ENCODE assay signal across 9 cellular contexts in the genomic region with DNA sequence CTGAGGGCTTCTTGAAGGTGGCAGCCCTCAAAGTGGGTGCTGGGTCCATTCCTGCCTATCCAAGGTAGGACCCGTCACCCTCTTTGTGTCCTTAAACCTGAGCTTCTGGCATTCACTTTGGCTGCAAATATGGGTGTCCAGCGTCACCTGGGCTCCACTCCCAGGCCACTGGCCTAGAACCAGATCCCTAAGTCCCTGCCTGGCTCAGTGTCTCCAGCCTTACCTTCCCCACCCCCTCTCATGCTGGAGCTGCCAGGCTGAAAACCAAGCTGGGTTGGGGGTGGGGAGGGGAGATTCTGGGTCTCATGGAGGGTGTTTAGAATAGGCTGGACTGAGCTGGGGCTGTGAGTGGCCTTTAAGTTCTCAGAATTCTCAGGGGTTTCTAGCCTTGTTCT. TPM values are rescaled to one million over a fixed set of nuclear protein-coding genes. Genes with fewer than 3 reads are reported as not detected.
A peak's percentile ranks its signal among the peaks of the same experiment; 100 is the strongest.
DNase-seq lines count a peak whose midpoint lies in the region; ATAC-seq, FAIRE-seq and TF ChIP-seq lines count a peak whose summit lies in the region.
"Had no signal": no experiment of that assay in that cellular context is flagged by ENCODE, and none has a peak within 500 bp of the region (broad histone marks: within the 10 kb centered on the region; RNA-seq: fewer than 3 reads in every experiment).

No MANE protein-coding gene starts in this region.

- in situ Hi-C loops in GM23248 (cut with MboI), result no loop called here
- in situ Hi-C loops in K562 (cut with MboI), result no loop called here

- intact Hi-C loops in K562 (cut with micrococcal nuclease), result loop anchor here (2.0 kb wide), 1 partner anchor 14 kb away; no protein-coding TSS in a partner anchor

- FAIRE-seq in K562 (lab: Jason Lieb, UNC), result no peak

- peak overlapping the region; percentile 70 for H3K4me2 ChIP-seq in GM23248 (ENCODE audit: unreplicated experiment)
- H3K4me2 ChIP-seq in K562 (ENCODE audit: insufficient read depth, low read length), result peak overlapping the region; percentile 47

- no peak for TF ChIP-seq CTCF in K562 (IDR thresholded peaks at IDR 0.05 in 2 of 3, conservative IDR thresholded peaks at IDR 0.05 in 1 of 3; ENCODE audit: insufficient read depth in 2 of 3, low read depth in 1 of 3, low read length in 3 of 3)

- H3K4me1 ChIP-seq in ACC112 (ENCODE audit: control insufficient read depth, insufficient read depth, low read length, unreplicated experiment) (peaks cover 5% of the 10 kb centered on the region), GM23248 (ENCODE audit: insufficient read depth) (no peaks in the 10 kb centered on the region), K562 (replicated peaks in 1 of 2; ENCODE audit: control insufficient read depth in 2 of 2, insufficient read depth in 2 of 2, low read length in 2 of 2) (peaks cover 16 to 50% of the 10 kb centered on the region in 2 experiments; a peak in 4 of 5 replicates), mesodermal cell (ENCODE audit: control insufficient read depth, insufficient read depth, low read length, poor library complexity, severe bottlenecking) (peaks cover 15% of the 10 kb centered on the region)

- H3K27ac ChIP-seq in ACC112 (ENCODE audit: low read depth, low read length) (no peak overlapping the region), GM23248 (no peak overlapping the region), K562 (ENCODE audit: extremely low read depth, low read depth, low read length) (peak overlapping the region; percentile 80; the same call in 2 of the 3 replicates), mesodermal cell (ENCODE audit: low read depth, low read length, severe bottlenecking) (no peak overlapping the region)
- H3K27ac ChIP-seq: neutrophil had no signal

- TF ChIP-seq RAD21 in K562 (CRISPR knock-in tag; conservative IDR thresholded peaks at IDR 0.05 in 1 of 2, IDR thresholded peaks at IDR 0.05 in 1 of 2), result no peak

- WGBS in GM23248 (ENCODE audit: low coverage in 1 of 2, low lambda C conversion rate in 2 of 2, missing lambda C conversion rate in 2 of 2), 2 experiments, result 75 to 77% methylated on average over 2 of the region's 2 CpGs
- 42% methylated on average over 2 of the region's 2 CpGs for WGBS in K562 (ENCODE audit: insufficient coverage, low coverage, missing lambda C conversion rate)
- 88 to 89% methylated on average over 1 to 2 of the region's 2 CpGs for WGBS in mesodermal cell (ENCODE audit: insufficient coverage in 2 of 2), 2 experiments

- no TSS peak for BruUV-seq in K562 (replicated peaks; lab: Mats Ljungman, UMichigan)

- H3K36me3 ChIP-seq in ACC112 (ENCODE audit: insufficient read depth, low read length), result no peaks in the 10 kb centered on the region
- H3K36me3 ChIP-seq in GM23248 (ENCODE audit: low read depth), result no peaks in the 10 kb centered on the region
- H3K36me3 ChIP-seq in K562 (ENCODE audit: control insufficient read depth, insufficient read depth, low read length), result peaks cover 15% of the 10 kb centered on the region; the same call in 1 of the 3 replicates
- H3K36me3 ChIP-seq in mesodermal cell (ENCODE audit: control insufficient read depth, insufficient read depth, low read length), result no peaks in the 10 kb centered on the region
- H3K36me3 ChIP-seq: neutrophil had no signal

- CTCF ChIA-PET in K562 (lab: Yijun Ruan, JAX; ENCODE audit: low intra/inter-chr PET ratio), result no interaction called here

- H3K9me1 ChIP-seq in K562 (ENCODE audit: control insufficient read depth, insufficient read depth, low read length), result no peaks in the 10 kb centered on the region

- no peak for TF ChIP-seq EP300 in K562 (IDR thresholded peaks at IDR 0.05; ENCODE audit: low read length)

- H4K20me1 ChIP-seq in GM23248 (ENCODE audit: insufficient read depth), result no peaks in the 10 kb centered on the region
- no peaks in the 10 kb centered on the region; the same call in 1 of the 2 replicates for H4K20me1 ChIP-seq in K562 (replicated peaks; ENCODE audit: control insufficient read depth, insufficient read depth, low read length)

- H2AFZ ChIP-seq in ACC112 (ENCODE audit: low read length, unreplicated experiment), result no peak overlapping the region
- peak overlapping the region; percentile 78; the same call in 1 of the 2 replicates for H2AFZ ChIP-seq in GM23248
- H2AFZ ChIP-seq in K562 (ENCODE audit: low read depth, low read length), result no peak overlapping the region

- ATAC-seq in K562, result no peak

- POLR2A ChIA-PET in K562 (lab: Yijun Ruan, JAX), result interaction anchor here (0.7 kb wide), 1 partner anchor 71 kb away, joined by 3 read pairs; no protein-coding TSS in a partner anchor

- H3K4me3 ChIP-seq in ACC112 (ENCODE audit: low read depth, low read length), result peak overlapping the region; percentile 84
- H3K4me3 ChIP-seq in GM23248, result peak overlapping the region; percentile 75
- peak overlapping the region; percentile 64 for H3K4me3 ChIP-seq in K562
- peak overlapping the region; percentile 36 for H3K4me3 ChIP-seq in mesodermal cell (ENCODE audit: extremely low read depth, insufficient read depth, low read length, poor library complexity, severe bottlenecking)

- no peaks in the 10 kb centered on the region for H3K9me3 ChIP-seq in GM23248 (ENCODE audit: low read depth)
- no peaks in the 10 kb centered on the region for H3K9me3 ChIP-seq in K562 (replicated peaks; ENCODE audit: control insufficient read depth, insufficient read depth, low read depth, low read length)
- H3K9me3 ChIP-seq in mesodermal cell (ENCODE audit: control insufficient read depth, low read length), result no peaks in the 10 kb centered on the region
- H3K9me3 ChIP-seq: neutrophil had no signal

- DNase-seq in GM23248 (no peak), K562 (ENCODE audit: extremely low read depth in 1 of 4, low spot score in 3 of 4) (no peak), NCI-H1105 treated with DMSO at 0.1 percent for 48 hours (lab: John Stamatoyannopoulos, UW) (no peak), RKO (ENCODE audit: low spot score) (no peak), NOMO-1 (lab: John Stamatoyannopoulos, UW; ENCODE audit: unreplicated experiment in 2 of 2) (no peak)
- no peak for DNase-seq in activated CD4-positive, alpha-beta T cell treated with anti-CD3 and anti-CD28 coated beads, Interleukin-2, amount 50 U/mL, for 1 hour

- H3K9ac ChIP-seq in GM23248 (peak overlapping the region; percentile 77), K562 (ENCODE audit: insufficient read depth in 1 of 2, low read depth in 2 of 2, low read length in 2 of 2) (peak overlapping the region; percentile 76 to 87)

- H3K79me2 ChIP-seq in ACC112 (ENCODE audit: control insufficient read depth, insufficient read depth, low read length, unreplicated experiment), result peaks cover 4% of the 10 kb centered on the region
- H3K79me2 ChIP-seq in GM23248 (ENCODE audit: insufficient read depth), result peaks cover 17% of the 10 kb centered on the region; the same call in 1 of the 2 replicates
- peaks cover 64% of the 10 kb centered on the region for H3K79me2 ChIP-seq in K562 (ENCODE audit: control insufficient read depth, insufficient read depth, low read length)

- H3K9me2 ChIP-seq in GM23248 (ENCODE audit: insufficient read depth), result no peaks in the 10 kb centered on the region

- H3F3A ChIP-seq in GM23248 (ENCODE audit: insufficient read depth), result peaks cover 19% of the 10 kb centered on the region

- peaks cover 7% of the 10 kb centered on the region; the same call in 1 of the 2 replicates for H3K27me3 ChIP-seq in ACC112 (ENCODE audit: insufficient read depth, low read length)
- H3K27me3 ChIP-seq in GM23248 (replicated peaks; ENCODE audit: insufficient read depth), result no peaks in the 10 kb centered on the region
- no peaks in the 10 kb centered on the region for H3K27me3 ChIP-seq in K562 (ENCODE audit: control insufficient read depth in 2 of 2, insufficient read depth in 2 of 2, low read length in 2 of 2)

- no peak for TF ChIP-seq POLR2A in K562 (conservative IDR thresholded peaks at IDR 0.05)

RNA-seq across cellular contexts. Expression of a gene that starts 12.4 kb away (rescaled TPM):
- 2.4 and 4.7 TPM in 2 replicates for total RNA-seq in GM23248 (2014; rRNA removed; shearing (Covaris generic))
- polyA plus RNA-seq in GM23248 (2016; fragmentation: Nextera tagmentation; extraction: Ambion mirVana) (15.9 and 17.4 TPM in 2 replicates), K562 (2011; rRNA removed) (6.0 and 7.6 TPM in 2 replicates), K562 (2014; fragmentation: Illumina TruSeq; extraction: Trizol) (15.1 and 16.5 TPM in 2 replicates), K562 (2014; fragmentation: Nextera tagmentation; extraction: Ambion mirVana) (under 1 TPM; 0.66 to 0.68 TPM), K562 (2014; rRNA removed) (14.2 and 14.3 TPM in 2 replicates)
- 30.8 and 75.5 TPM in 2 replicates for total RNA-seq in K562 (2011; cell fraction: chromatin; rRNA removed; ENCODE audit: low replicate concordance)
- 29.5 and 33.3 TPM in 2 replicates for total RNA-seq in K562 (2011; cell fraction: nucleolus; rRNA removed)
- 27.9 and 30.0 TPM in 2 replicates for total RNA-seq in K562 (2011; cell fraction: nucleoplasm; rRNA removed)
- total RNA-seq in K562 (2014; rRNA removed) (4.2 and 4.7 TPM in 2 replicates), K562 (2014; rRNA removed; fragmentation: Illumina TruSeq; extraction: Trizol) (3.2 and 3.6 TPM in 2 replicates), K562 (2015; rRNA removed; fragmentation: Illumina TruSeq; extraction: Trizol) (4.6 and 5.1 TPM in 2 replicates), K562 (2021) (25.5 and 26.9 TPM in 2 replicates)
- polyA plus RNA-seq in K562 (2011; cell fraction: cytosol; rRNA removed), result 7.1 and 9.9 TPM in 2 replicates
- 16.4 and 26.9 TPM in 2 replicates for polyA plus RNA-seq in K562 (2011; cell fraction: nucleus; rRNA removed)
- 12.3 and 18.3 TPM in 2 replicates for polyA plus RNA-seq in K562 (2012)
- polyA minus RNA-seq in K562 (2011; rRNA and poly(A)+ RNA removed), result 4.5 and 7.0 TPM in 2 replicates
- 14.0 and 20.1 TPM in 2 replicates for polyA minus RNA-seq in K562 (2011; cell fraction: cytosol; rRNA and poly(A)+ RNA removed)
- 8.8 and 9.9 TPM in 2 replicates for polyA minus RNA-seq in K562 (2011; cell fraction: nucleus; rRNA and poly(A)+ RNA removed)
- polyA plus RNA-seq in mesodermal cell (2013, experiment 1 of 2), result 5.8 TPM
- polyA plus RNA-seq in mesodermal cell (2013, experiment 2 of 2), result 5.3 TPM

RNA-seq across cellular contexts. Expression of a gene that starts 29.4 kb away (rescaled TPM):
- total RNA-seq in GM23248 (2014; rRNA removed; shearing (Covaris generic)), result 268 and 301 TPM in 2 replicates
- polyA plus RNA-seq in GM23248 (2016; fragmentation: Nextera tagmentation; extraction: Ambion mirVana) (288 and 291 TPM in 2 replicates), K562 (2011; rRNA removed) (298 and 334 TPM in 2 replicates), K562 (2014; fragmentation: Illumina TruSeq; extraction: Trizol) (188 and 265 TPM in 2 replicates), K562 (2014; fragmentation: Nextera tagmentation; extraction: Ambion mirVana) (10 to 100 TPM in 1 of 2 experiments, 1 to 10 TPM in 1; 6.6 to 12.8 TPM), K562 (2014; rRNA removed) (481 and 538 TPM in 2 replicates)
- total RNA-seq in K562 (2011; cell fraction: chromatin; rRNA removed; ENCODE audit: low replicate concordance), result 143 and 313 TPM in 2 replicates
- total RNA-seq in K562 (2011; cell fraction: nucleolus; rRNA removed), result 204 and 248 TPM in 2 replicates
- 196 and 198 TPM in 2 replicates for total RNA-seq in K562 (2011; cell fraction: nucleoplasm; rRNA removed)
- total RNA-seq in K562 (2014; rRNA removed) (374 and 442 TPM in 2 replicates), K562 (2014; rRNA removed; fragmentation: Illumina TruSeq; extraction: Trizol) (92.4 and 108 TPM in 2 replicates), K562 (2015; rRNA removed; fragmentation: Illumina TruSeq; extraction: Trizol) (227 and 233 TPM in 2 replicates), K562 (2021) (220 and 242 TPM in 2 replicates)
- polyA plus RNA-seq in K562 (2011; cell fraction: cytosol; rRNA removed), result 268 and 380 TPM in 2 replicates
- 1,074 and 1,365 TPM in 2 replicates for polyA plus RNA-seq in K562 (2011; cell fraction: nucleus; rRNA removed)
- 226 and 230 TPM in 2 replicates for polyA plus RNA-seq in K562 (2012)
- polyA minus RNA-seq in K562 (2011; rRNA and poly(A)+ RNA removed), result 76.0 and 124 TPM in 2 replicates
- polyA minus RNA-seq in K562 (2011; cell fraction: cytosol; rRNA and poly(A)+ RNA removed), result 83.3 and 94.9 TPM in 2 replicates
- 51.0 and 68.2 TPM in 2 replicates for polyA minus RNA-seq in K562 (2011; cell fraction: nucleus; rRNA and poly(A)+ RNA removed)
- 222 TPM for polyA plus RNA-seq in mesodermal cell (2013, experiment 1 of 2)
- polyA plus RNA-seq in mesodermal cell (2013, experiment 2 of 2), result 182 TPM

RNA-seq across cellular contexts. Expression of a gene that starts 52.4 kb away (rescaled TPM):
- total RNA-seq in GM23248 (2014; rRNA removed; shearing (Covaris generic)), result 64.1 and 85.5 TPM in 2 replicates
- polyA plus RNA-seq in GM23248 (2016; fragmentation: Nextera tagmentation; extraction: Ambion mirVana), result 54.3 and 60.4 TPM in 2 replicates
- 364 and 893 TPM in 2 replicates for total RNA-seq in K562 (2011; cell fraction: chromatin; rRNA removed; ENCODE audit: low replicate concordance)
- total RNA-seq in K562 (2011; cell fraction: nucleolus; rRNA removed), result 386 and 391 TPM in 2 replicates
- total RNA-seq in K562 (2011; cell fraction: nucleoplasm; rRNA removed), result 314 and 336 TPM in 2 replicates
- total RNA-seq in K562 (2014; rRNA removed), result 132 and 147 TPM in 2 replicates
- 56.6 and 57.5 TPM in 2 replicates for total RNA-seq in K562 (2014; rRNA removed; fragmentation: Illumina TruSeq; extraction: Trizol)
- total RNA-seq in K562 (2015; rRNA removed; fragmentation: Illumina TruSeq; extraction: Trizol), result 85.0 and 85.9 TPM in 2 replicates
- 123 and 144 TPM in 2 replicates for total RNA-seq in K562 (2021)
- 51.9 and 75.4 TPM in 2 replicates for polyA plus RNA-seq in K562 (2011; rRNA removed)
- polyA plus RNA-seq in K562 (2011; cell fraction: cytosol; rRNA removed), result 57.5 and 76.1 TPM in 2 replicates
- polyA plus RNA-seq in K562 (2011; cell fraction: nucleus; rRNA removed), result 548 and 794 TPM in 2 replicates
- polyA plus RNA-seq in K562 (2012), result 111 and 155 TPM in 2 replicates
- 125 and 126 TPM in 2 replicates for polyA plus RNA-seq in K562 (2014; fragmentation: Illumina TruSeq; extraction: Trizol)
- 10 to 100 TPM; 15.0 to 19.9 TPM for polyA plus RNA-seq in K562 (2014; fragmentation: Nextera tagmentation; extraction: Ambion mirVana)
- 174 and 182 TPM in 2 replicates for polyA plus RNA-seq in K562 (2014; rRNA removed)
- 14.0 and 30.4 TPM in 2 replicates for polyA minus RNA-seq in K562 (2011; rRNA and poly(A)+ RNA removed)
- 50.7 and 53.3 TPM in 2 replicates for polyA minus RNA-seq in K562 (2011; cell fraction: cytosol; rRNA and poly(A)+ RNA removed)
- polyA minus RNA-seq in K562 (2011; cell fraction: nucleus; rRNA and poly(A)+ RNA removed), result 55.5 and 67.1 TPM in 2 replicates
- polyA plus RNA-seq in mesodermal cell (2013, experiment 1 of 2), result 83.0 TPM
- 69.6 TPM for polyA plus RNA-seq in mesodermal cell (2013, experiment 2 of 2)
